9 cellular contexts compared by ENCODE assay signal in the genomic region with DNA sequence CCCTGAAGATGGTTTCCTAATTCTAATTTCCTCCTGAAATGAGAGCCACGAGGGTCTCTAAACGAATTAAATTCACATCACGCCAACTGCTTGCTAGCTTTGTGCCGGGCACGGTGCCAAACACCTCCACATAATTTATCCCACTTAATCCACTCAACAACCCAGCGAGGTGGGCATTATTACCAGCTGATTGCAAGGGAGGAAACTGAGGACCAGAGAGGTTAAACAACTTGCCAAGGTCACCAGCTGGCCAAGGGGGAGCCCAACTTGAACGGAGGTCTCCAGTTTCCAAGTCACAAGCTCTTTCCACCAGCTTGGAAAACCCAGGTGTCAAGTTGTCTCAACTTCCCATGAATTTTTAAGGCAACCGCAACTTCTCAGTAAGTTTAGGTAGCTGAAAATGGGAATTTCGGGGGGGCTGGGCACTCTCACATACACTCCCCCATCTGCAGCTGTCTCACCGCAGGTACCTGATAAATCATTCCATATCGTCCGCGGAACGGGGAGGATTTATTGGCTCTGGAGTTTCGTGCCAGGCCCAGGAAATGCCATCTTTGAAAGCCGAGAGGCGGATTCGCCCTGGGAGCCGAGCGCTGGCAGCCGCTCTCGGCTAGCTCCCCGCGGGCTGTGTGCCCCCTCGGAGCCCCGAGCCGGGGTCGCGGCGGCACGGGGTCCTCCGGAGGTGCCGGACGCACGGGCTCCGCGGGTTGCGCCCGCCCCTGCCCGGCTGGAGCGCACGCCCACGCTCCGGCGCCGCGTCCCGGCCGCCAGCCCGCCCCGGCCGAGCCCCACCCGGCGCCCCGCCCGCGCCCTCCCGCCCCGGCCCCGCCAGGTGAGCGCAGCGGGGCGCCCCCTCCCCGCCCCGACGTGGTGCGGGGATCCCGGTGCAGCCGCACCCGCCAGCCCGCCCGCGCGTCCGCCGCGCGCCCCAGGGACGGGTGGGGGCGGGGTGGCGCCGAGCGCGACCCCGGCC. TPM values are rescaled to one million over a fixed set of nuclear protein-coding genes. Genes with fewer than 3 reads are reported as not detected.
DNase-seq lines count a peak whose midpoint lies in the region; ATAC-seq and TF ChIP-seq lines count a peak whose summit lies in the region.
"Had no signal": no experiment of that assay in that cellular context is flagged by ENCODE, and none has a peak within 500 bp of the region (broad histone marks: within the 10 kb centered on the region; RNA-seq: fewer than 3 reads in every experiment).

No MANE protein-coding gene starts in this region.

- CTCF ChIA-PET in MCF 10A (lab: Yijun Ruan, JAX) = interaction anchor here (0.7 to 2.2 kb wide), 10 partner anchors 14 to 57 kb away, joined by 3 to 9 read pairs (median 3); no protein-coding TSS in a partner anchor

- TF ChIP-seq CTCF in MCF 10A (IDR thresholded peaks at IDR 0.05; ENCODE audit: unreplicated experiment) (no peak), lower lobe of right lung (IDR thresholded peaks at IDR 0.05) (no peak)

- no peak overlapping the region for H3K27ac Mint-ChIP-seq in MCF 10A (ENCODE audit: low read depth, unreplicated experiment)
- H3K27ac Mint-ChIP-seq: activated B cell treated with CpG ODN at 0.5 μM for 24 hours had no signal

- intact Hi-C loops in MCF 10A (cut with micrococcal nuclease) (no loop called here), lower lobe of right lung (cut with DNase I) (no loop called here)

- POLR2A ChIA-PET in MCF 10A (lab: Yijun Ruan, JAX) = interaction anchor here (0.8 to 2.1 kb wide), 21 partner anchors 9 to 225 kb away, joined by 3 to 13 read pairs (median 4); no protein-coding TSS in a partner anchor

- H3K27me3 Mint-ChIP-seq in MCF 10A (ENCODE audit: insufficient read depth, unreplicated experiment) = peaks cover 27% of the 10 kb centered on the region

- DNase-seq in NCI-H1092 (lab: John Stamatoyannopoulos, UW) (peak; percentile 27), MCF 10A (ENCODE audit: unreplicated experiment) (peak; percentile 56), lower lobe of right lung (no peak), superior temporal gyrus (ENCODE audit: extremely low spot score) (no peak), cerebellar nuclear complex (lab: John Stamatoyannopoulos, UW) (no peak), activated gamma-delta T cell treated with Interleukin-2 at 50 U/mL for 16 hours (no peak)
- DNase-seq: activated B cell treated with CpG ODN at 0.5 μM for 24 hours had no signal

- peak overlapping the region; percentile 71 for H3K4me3 Mint-ChIP-seq in MCF 10A (ENCODE audit: unreplicated experiment)
- H3K4me3 Mint-ChIP-seq: activated B cell treated with CpG ODN at 0.5 μM for 24 hours had no signal

- BruUV-seq in MCF 10A (replicated peaks; lab: Mats Ljungman, UMichigan) = no TSS peak

- H3K9me3 Mint-ChIP-seq in MCF 10A (ENCODE audit: unreplicated experiment) = no peaks in the 10 kb centered on the region
- H3K9me3 Mint-ChIP-seq: activated B cell treated with CpG ODN at 0.5 μM for 24 hours had no signal

- H3K27me3 ChIP-seq in ACC112 (ENCODE audit: insufficient read depth, low read length) (peaks cover 30% of the 10 kb centered on the region), lower lobe of right lung (ENCODE audit: low read depth) (peaks cover 28% of the 10 kb centered on the region)

- no peak overlapping the region for H3K27ac ChIP-seq in ACC112 (ENCODE audit: low read depth, low read length)
- H3K27ac ChIP-seq in lower lobe of right lung = no peak overlapping the region

- H3K36me3 Mint-ChIP-seq in MCF 10A (ENCODE audit: insufficient read depth, unreplicated experiment) = no peaks in the 10 kb centered on the region

- ATAC-seq in lower lobe of right lung (peak in 1 of 2 donors; percentile 41), HG02840 (IDR thresholded peaks at IDR 0.05; ENCODE audit: low FRiP score, unreplicated experiment) (no peak)

- peak overlapping the region; percentile 21 for H2AFZ ChIP-seq in ACC112 (ENCODE audit: low read length, unreplicated experiment)

- no peaks in the 10 kb centered on the region for H3K36me3 ChIP-seq in ACC112 (ENCODE audit: insufficient read depth, low read length)
- H3K36me3 ChIP-seq in lower lobe of right lung = no peaks in the 10 kb centered on the region

- H3K9me3 ChIP-seq in lower lobe of right lung = no peaks in the 10 kb centered on the region

- H3K4me3 ChIP-seq in ACC112 (ENCODE audit: low read depth, low read length) (peak overlapping the region; percentile 82), lower lobe of right lung (peak overlapping the region; percentile 59)

- H3K79me2 ChIP-seq in ACC112 (ENCODE audit: control insufficient read depth, insufficient read depth, low read length, unreplicated experiment) = peaks cover 21% of the 10 kb centered on the region

- peaks cover 9% of the 10 kb centered on the region for H3K4me1 ChIP-seq in ACC112 (ENCODE audit: control insufficient read depth, insufficient read depth, low read length, unreplicated experiment)
- peaks cover 17% of the 10 kb centered on the region for H3K4me1 ChIP-seq in lower lobe of right lung

- H3K4me1 Mint-ChIP-seq in MCF 10A (ENCODE audit: insufficient read depth, unreplicated experiment) = peaks cover 15% of the 10 kb centered on the region

RNA-seq across cellular contexts. Expression of a gene that starts 0.6 kb away (rescaled TPM):
- total RNA-seq in MCF 10A (2022) = 6.3 and 6.9 TPM in 2 replicates
- 13.4 TPM for total RNA-seq in lower lobe of right lung

Comparison
In these comparisons a context has a peak if more than half of its experiments do, and no peak if none do; other contexts are left out.
1. DNase-seq: peak in NCI-H1092 (single experiment) and MCF 10A (single experiment); none in lower lobe of right lung (single experiment), superior temporal gyrus (single experiment), cerebellar nuclear complex (0 of 2) and activated gamma-delta T cell treated with Interleukin-2 at 50 U/mL for 16 hours (single experiment).